Comparison of ENCODE assay signal across 14 cellular contexts in the genomic region with DNA sequence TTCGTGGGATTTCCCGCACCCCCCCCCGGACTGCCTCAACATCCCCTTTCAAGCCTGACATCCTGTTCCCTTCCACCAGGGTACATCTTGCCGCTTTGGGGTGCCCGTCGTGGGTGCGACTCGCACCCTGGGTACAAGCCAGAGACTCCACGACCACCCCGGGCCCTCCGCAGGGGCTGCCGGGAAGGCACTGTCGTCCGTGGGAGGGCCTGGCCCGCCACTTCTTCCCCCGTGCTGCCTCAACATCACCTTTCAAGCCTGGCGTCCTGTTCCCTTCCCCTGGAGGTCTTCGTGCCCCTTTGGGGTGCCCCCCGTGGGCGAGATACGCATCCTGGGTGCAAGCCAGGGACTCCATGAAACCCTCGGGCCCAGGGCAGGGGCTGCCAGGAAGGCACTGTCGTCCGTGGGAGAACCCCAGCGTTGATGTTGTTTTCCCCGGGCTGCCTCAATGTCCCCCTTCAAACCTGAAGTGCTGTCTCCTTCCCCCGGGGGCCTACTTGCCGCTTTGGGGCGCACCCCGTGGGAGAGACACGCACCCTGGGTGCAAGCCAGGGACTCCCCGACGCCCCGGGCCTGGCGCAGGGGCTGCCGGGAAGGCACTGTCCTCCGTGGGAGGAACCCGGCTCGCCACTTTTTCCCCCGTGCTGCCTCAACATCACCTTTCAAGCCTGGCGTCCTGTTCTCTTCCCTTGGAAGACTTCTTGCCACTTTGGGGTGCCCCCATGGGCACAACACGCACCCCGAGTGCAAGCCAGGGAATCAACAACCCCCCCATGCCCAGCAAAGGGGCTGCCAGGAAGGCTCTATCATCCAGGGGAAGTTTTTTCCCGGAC.
DNase-seq lines count a peak whose midpoint lies in the region; ATAC-seq and TF ChIP-seq lines count a peak whose summit lies in the region.
"Had no signal": no experiment of that assay in that cellular context is flagged by ENCODE, and none has a peak within 500 bp of the region (broad histone marks: within the 10 kb centered on the region; RNA-seq: fewer than 3 reads in every experiment).

No MANE protein-coding gene starts in this region.

- TF ChIP-seq CTCF in right atrium auricular region (IDR thresholded peaks at IDR 0.05): no peak
- TF ChIP-seq CTCF in heart right ventricle (IDR thresholded peaks at IDR 0.05): no peak

- H3K4me1 ChIP-seq in right atrium auricular region (no peaks in the 10 kb centered on the region), heart right ventricle (no peaks in the 10 kb centered on the region)

- H3K9me3 ChIP-seq in right atrium auricular region (no peaks in the 10 kb centered on the region), heart right ventricle (peaks cover 0 to 48% (median 0%) of the 10 kb centered on the region in 11 donors)

- H3K27ac ChIP-seq in right atrium auricular region (no peak overlapping the region), heart right ventricle (no peak overlapping the region)

- ATAC-seq in heart right ventricle (no peak), HG02938 (IDR thresholded peaks at IDR 0.05; ENCODE audit: unreplicated experiment) (no peak), HG03460 (IDR thresholded peaks at IDR 0.05; ENCODE audit: unreplicated experiment) (no peak)

- 93 to 97% methylated on average over 44 of the region's 44 CpGs for WGBS in heart right ventricle, 2 donors

- intact Hi-C loops in heart right ventricle (cut with DNase I): no loop called here
- intact Hi-C loops in posterior vena cava (cut with DNase I): no loop called here

- DNase-seq in right atrium auricular region (ENCODE audit: low spot score) (peak; percentile 38), heart right ventricle (no peak), islet precursor cell (peak; percentile 39), posterior vena cava (ENCODE audit: low spot score) (peak; percentile 74), NCI-H187 treated with DMSO at 0.1 percent for 48 hours (lab: John Stamatoyannopoulos, UW) (no peak)
- DNase-seq: ACHN; C1 segment of cervical spinal cord; CD4-positive, alpha-beta T cell; DMS79; H7; IMR-90 had no signal

- no peaks in the 10 kb centered on the region for H3K36me3 ChIP-seq in right atrium auricular region
- no peaks in the 10 kb centered on the region for H3K36me3 ChIP-seq in heart right ventricle

- H3K4me3 ChIP-seq in right atrium auricular region (no peak overlapping the region), heart right ventricle (no peak overlapping the region)
- H3K4me3 ChIP-seq: GM23338 had no signal

- H3K27me3 ChIP-seq in right atrium auricular region (no peaks in the 10 kb centered on the region), heart right ventricle (no peaks in the 10 kb centered on the region)

Comparison
In these comparisons a context has a peak if more than half of its experiments do, and no peak if none do; other contexts are left out.
1. DNase-seq: peak in right atrium auricular region (single experiment), islet precursor cell (single experiment) and posterior vena cava (single experiment); none in heart right ventricle (0 of 2) and NCI-H187 treated with DMSO at 0.1 percent for 48 hours (single experiment).